In the genomic region with DNA sequence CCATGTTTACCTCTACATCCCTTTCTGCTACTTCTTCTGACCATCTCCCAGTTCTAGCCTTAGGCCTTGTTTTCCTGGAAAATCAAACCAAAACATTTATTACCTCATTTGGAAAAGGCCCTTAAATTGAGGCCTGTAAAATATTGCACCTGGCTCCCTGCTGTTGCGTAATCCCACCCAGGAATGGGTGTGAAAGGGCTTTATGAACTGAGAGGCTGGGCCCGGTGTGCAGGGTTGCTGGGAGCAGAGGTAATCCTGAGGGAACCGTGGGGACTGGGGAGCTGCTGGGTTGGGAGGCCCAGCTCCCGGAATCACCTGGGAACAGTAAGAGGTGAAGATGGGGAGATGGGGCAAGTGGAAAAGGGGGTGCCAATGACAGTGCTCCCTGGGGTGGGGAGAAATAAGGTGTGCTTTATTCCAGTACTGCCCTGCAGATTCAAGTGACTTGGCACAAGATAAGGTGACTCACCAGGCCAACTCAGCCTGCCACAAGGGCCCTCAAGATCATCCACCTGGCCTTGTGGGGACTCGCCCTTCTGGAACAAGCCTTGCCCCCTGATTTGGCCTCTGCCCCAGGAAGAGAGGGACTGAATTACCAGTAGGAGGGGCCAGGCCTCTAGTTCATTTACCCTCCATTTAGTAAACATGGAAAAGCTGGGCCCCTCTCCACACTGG, we compare ENCODE assay signal across 17 cellular contexts. TPM values are rescaled to one million over a fixed set of nuclear protein-coding genes. Genes with fewer than 3 reads are reported as not detected.
DNase-seq lines count a peak whose midpoint lies in the region; ATAC-seq and TF ChIP-seq lines count a peak whose summit lies in the region.
"Had no signal": no experiment of that assay in that cellular context is flagged by ENCODE, and none has a peak within 500 bp of the region (broad histone marks: within the 10 kb centered on the region; RNA-seq: fewer than 3 reads in every experiment).

No MANE protein-coding gene starts in this region.

- no peaks in the 10 kb centered on the region for H3K27me3 ChIP-seq in GM23338 (ENCODE audit: insufficient read depth)
- H3K27me3 ChIP-seq in esophagus (ENCODE audit: control insufficient read depth in 1 of 2, insufficient read depth in 2 of 2, low read length in 2 of 2), result no peaks in the 10 kb centered on the region

- H3K27ac ChIP-seq in GM23338 (ENCODE audit: low read depth), result no peak overlapping the region
- H3K27ac ChIP-seq in esophagus (ENCODE audit: low read depth in 2 of 2, low read length in 1 of 2), result peak overlapping the region; percentile 81 to 94
- H3K27ac ChIP-seq: VCaP had no signal

- H3K79me2 ChIP-seq in GM23338 (replicated peaks; ENCODE audit: insufficient read depth), result peaks cover 4% of the 10 kb centered on the region; the same call in 1 of the 2 replicates

- peak overlapping the region; percentile 15; the same call in 1 of the 2 replicates for H3K27ac Mint-ChIP-seq in GM23338
- H3K27ac Mint-ChIP-seq in effector memory CD8-positive, alpha-beta T cell, result no peak overlapping the region

- intact Hi-C loops in lower leg skin (cut with DNase I; ENCODE audit: low total_unique reads), result no loop called here

- H4K20me1 ChIP-seq in GM23338 (replicated peaks; ENCODE audit: insufficient read depth), result peaks cover 7% of the 10 kb centered on the region

- H3K36me3 Mint-ChIP-seq in GM23338 (ENCODE audit: low read depth), result peaks cover 60% of the 10 kb centered on the region
- peaks cover 4% of the 10 kb centered on the region for H3K36me3 Mint-ChIP-seq in effector memory CD8-positive, alpha-beta T cell (ENCODE audit: insufficient read depth)
- H3K36me3 Mint-ChIP-seq: CD4-positive, alpha-beta memory T cell had no signal

- H3K36me3 ChIP-seq in GM23338 (ENCODE audit: insufficient read depth), result peaks cover 5% of the 10 kb centered on the region
- peaks cover 0 to 3% of the 10 kb centered on the region in 2 donors for H3K36me3 ChIP-seq in esophagus (ENCODE audit: control insufficient read depth in 2 of 2, insufficient read depth in 2 of 2, low read length in 1 of 2)

- WGBS in esophagus, 2 donors, result 53 to 71% methylated on average over 5 of the region's 5 CpGs
- 61 to 72% methylated on average over 5 of the region's 5 CpGs for WGBS in lower leg skin, 2 donors

- TF ChIP-seq POLR2A in lower leg skin (IDR thresholded peaks at IDR 0.05), result no peak

- H3K9me3 Mint-ChIP-seq in GM23338, result no peaks in the 10 kb centered on the region
- H3K9me3 Mint-ChIP-seq in effector memory CD8-positive, alpha-beta T cell, result no peaks in the 10 kb centered on the region
- H3K9me3 Mint-ChIP-seq: activated T-cell treated with anti-CD3 and anti-CD28 coated beads, Interleukin-2, amount 50 U/mL, for 4 hours; CD4-positive, alpha-beta memory T cell had no signal

- H3K4me3 ChIP-seq in GM23338 (no peak overlapping the region), esophagus (ENCODE audit: low read depth in 1 of 2, low read length in 2 of 2) (no peak overlapping the region), lower leg skin (ENCODE audit: low read depth, poor library complexity, severe bottlenecking) (no peak overlapping the region)

- H3K4me2 ChIP-seq in GM23338, result no peak overlapping the region

- H3K4me1 Mint-ChIP-seq in GM23338, result peaks cover 7% of the 10 kb centered on the region; the same call in 2 of the 3 replicates
- peaks cover 4 to 6% of the 10 kb centered on the region in 2 donors for H3K4me1 Mint-ChIP-seq in effector memory CD8-positive, alpha-beta T cell (ENCODE audit: low read depth in 2 of 2)

- H3K27me3 Mint-ChIP-seq in GM23338 (ENCODE audit: insufficient read depth, low read depth, poor library complexity), result peaks cover 21% of the 10 kb centered on the region
- no peaks in the 10 kb centered on the region for H3K27me3 Mint-ChIP-seq in effector memory CD8-positive, alpha-beta T cell
- H3K27me3 Mint-ChIP-seq: CD4-positive, alpha-beta memory T cell had no signal

- DNase-seq in GM23338 (ENCODE audit: low spot score) (no peak), NCI-H2196 (lab: John Stamatoyannopoulos, UW; ENCODE audit: unreplicated experiment) (peak; percentile 82), renal cortical epithelial cell (ENCODE audit: low read depth) (peak; percentile 77), GM19238 (ENCODE audit: insufficient read length, low spot score) (no peak), lower leg skin (ENCODE audit: low spot score in 2 of 2) (no peak)
- DNase-seq in effector memory CD8-positive, alpha-beta T cell, result no peak
- DNase-seq: activated T-cell treated with anti-CD3 and anti-CD28 coated beads, Interleukin-2, amount 50 U/mL, for 4 hours; CD4-positive, alpha-beta memory T cell; effector CD4-positive, alpha-beta T cell; NCI-H1092 treated with DMSO at 0.1 percent for 48 hours; NCI-H526; SIG-M5 had no signal

- H3K4me1 ChIP-seq in GM23338 (ENCODE audit: insufficient read depth) (0 out of 2 replicates have a peak, but pooled peaks cover 4% of the 10 kb centered on the region), esophagus (ENCODE audit: control insufficient read depth in 2 of 2, insufficient read depth in 2 of 2, low read length in 1 of 2) (peaks cover 2 to 32% of the 10 kb centered on the region in 2 donors)

- ATAC-seq in GM23338, result no peak
- ATAC-seq in effector memory CD8-positive, alpha-beta T cell (replicated peaks), result no peak
- no peak for ATAC-seq in HG02759 (IDR thresholded peaks at IDR 0.05; ENCODE audit: unreplicated experiment)
- ATAC-seq: activated T-cell treated with anti-CD3 and anti-CD28 coated beads, Interleukin-2, amount 50 U/mL, for 4 hours had no signal

- no peaks in the 10 kb centered on the region for H3K9me2 ChIP-seq in GM23338 (ENCODE audit: insufficient read depth)

- no peak for TF ChIP-seq CTCF in GM23338 (conservative IDR thresholded peaks at IDR 0.05; ENCODE audit: low read depth in 2 of 2)
- no peak for TF ChIP-seq CTCF in lower leg skin (IDR thresholded peaks at IDR 0.05)

- H3F3A ChIP-seq in GM23338 (replicated peaks; ENCODE audit: low read depth), result 0 out of 2 replicates have a peak, but pooled peaks cover 3% of the 10 kb centered on the region

- no peak overlapping the region for H2AFZ ChIP-seq in GM23338

- no peaks in the 10 kb centered on the region for H3K9me3 ChIP-seq in esophagus (ENCODE audit: control insufficient read depth in 2 of 2, insufficient read depth in 1 of 2, low read depth in 1 of 2, low read length in 1 of 2)

- no peak overlapping the region for H3K4me3 Mint-ChIP-seq in GM23338
- H3K4me3 Mint-ChIP-seq in effector memory CD8-positive, alpha-beta T cell, result no peak overlapping the region
- H3K4me3 Mint-ChIP-seq: activated T-cell treated with anti-CD3 and anti-CD28 coated beads, Interleukin-2, amount 50 U/mL, for 4 hours; CD4-positive, alpha-beta memory T cell had no signal

TF ChIP-seq in GM23338, 12 proteins besides CTCF, POLR2A, EP300 and RAD21:
- TF ChIP-seq ZNF331 (CRISPR knock-in tag; IDR thresholded peaks at IDR 0.05; ENCODE audit: low read depth), result no peak
- TF ChIP-seq CREB1 (CRISPR knock-in tag; IDR thresholded peaks at IDR 0.05; ENCODE audit: low read depth), result no peak
- no peak for TF ChIP-seq POLR2AphosphoS5 (IDR thresholded peaks at IDR 0.05; ENCODE audit: low read depth)
- TF ChIP-seq, protein P1, sequence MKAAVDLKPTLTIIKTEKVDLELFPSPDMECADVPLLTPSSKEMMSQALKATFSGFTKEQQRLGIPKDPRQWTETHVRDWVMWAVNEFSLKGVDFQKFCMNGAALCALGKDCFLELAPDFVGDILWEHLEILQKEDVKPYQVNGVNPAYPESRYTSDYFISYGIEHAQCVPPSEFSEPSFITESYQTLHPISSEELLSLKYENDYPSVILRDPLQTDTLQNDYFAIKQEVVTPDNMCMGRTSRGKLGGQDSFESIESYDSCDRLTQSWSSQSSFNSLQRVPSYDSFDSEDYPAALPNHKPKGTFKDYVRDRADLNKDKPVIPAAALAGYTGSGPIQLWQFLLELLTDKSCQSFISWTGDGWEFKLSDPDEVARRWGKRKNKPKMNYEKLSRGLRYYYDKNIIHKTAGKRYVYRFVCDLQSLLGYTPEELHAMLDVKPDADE (IDR thresholded peaks at IDR 0.05), result no peak
- TF ChIP-seq, protein P2, sequence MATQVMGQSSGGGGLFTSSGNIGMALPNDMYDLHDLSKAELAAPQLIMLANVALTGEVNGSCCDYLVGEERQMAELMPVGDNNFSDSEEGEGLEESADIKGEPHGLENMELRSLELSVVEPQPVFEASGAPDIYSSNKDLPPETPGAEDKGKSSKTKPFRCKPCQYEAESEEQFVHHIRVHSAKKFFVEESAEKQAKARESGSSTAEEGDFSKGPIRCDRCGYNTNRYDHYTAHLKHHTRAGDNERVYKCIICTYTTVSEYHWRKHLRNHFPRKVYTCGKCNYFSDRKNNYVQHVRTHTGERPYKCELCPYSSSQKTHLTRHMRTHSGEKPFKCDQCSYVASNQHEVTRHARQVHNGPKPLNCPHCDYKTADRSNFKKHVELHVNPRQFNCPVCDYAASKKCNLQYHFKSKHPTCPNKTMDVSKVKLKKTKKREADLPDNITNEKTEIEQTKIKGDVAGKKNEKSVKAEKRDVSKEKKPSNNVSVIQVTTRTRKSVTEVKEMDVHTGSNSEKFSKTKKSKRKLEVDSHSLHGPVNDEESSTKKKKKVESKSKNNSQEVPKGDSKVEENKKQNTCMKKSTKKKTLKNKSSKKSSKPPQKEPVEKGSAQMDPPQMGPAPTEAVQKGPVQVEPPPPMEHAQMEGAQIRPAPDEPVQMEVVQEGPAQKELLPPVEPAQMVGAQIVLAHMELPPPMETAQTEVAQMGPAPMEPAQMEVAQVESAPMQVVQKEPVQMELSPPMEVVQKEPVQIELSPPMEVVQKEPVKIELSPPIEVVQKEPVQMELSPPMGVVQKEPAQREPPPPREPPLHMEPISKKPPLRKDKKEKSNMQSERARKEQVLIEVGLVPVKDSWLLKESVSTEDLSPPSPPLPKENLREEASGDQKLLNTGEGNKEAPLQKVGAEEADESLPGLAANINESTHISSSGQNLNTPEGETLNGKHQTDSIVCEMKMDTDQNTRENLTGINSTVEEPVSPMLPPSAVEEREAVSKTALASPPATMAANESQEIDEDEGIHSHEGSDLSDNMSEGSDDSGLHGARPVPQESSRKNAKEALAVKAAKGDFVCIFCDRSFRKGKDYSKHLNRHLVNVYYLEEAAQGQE (IDR thresholded peaks at IDR 0.05; ENCODE audit: unreplicated experiment), result no peak
- TF ChIP-seq JUNB (IDR thresholded peaks at IDR 0.05; ENCODE audit: unreplicated experiment), result no peak

RNA-seq across cellular contexts. Expression of a gene that starts 44.2 kb away (rescaled TPM):
- total RNA-seq in GM23338 (2014; rRNA removed; shearing (Covaris generic)), result 54.8 and 57.4 TPM in 2 replicates
- polyA plus RNA-seq in GM23338 (2016; fragmentation: Nextera tagmentation; extraction: Ambion mirVana), result 9.5 and 9.7 TPM in 2 replicates
- 1 to 10 TPM; 2.5 to 2.7 TPM for polyA plus RNA-seq in esophagus
- 2.3 and 2.9 TPM in 2 replicates for total RNA-seq in renal cortical epithelial cell
- total RNA-seq in lower leg skin, result 100 to 1,000 TPM in 1 of 4 donors, 10 to 100 TPM in 3; 10.0 to 110 (median 49.7) TPM
- total RNA-seq: glomerular endothelial cell, osteoblast had no signal

Comparison
In these comparisons a context has a peak if more than half of its experiments do, and no peak if none do; other contexts are left out.
1. DNase-seq: peak in NCI-H2196 (single experiment) and renal cortical epithelial cell (single experiment); none in GM23338 (single experiment), GM19238 (single experiment), effector memory CD8-positive, alpha-beta T cell (0 of 3) and lower leg skin (0 of 2).